30 cellular contexts compared by ENCODE assay signal in the genomic region with DNA sequence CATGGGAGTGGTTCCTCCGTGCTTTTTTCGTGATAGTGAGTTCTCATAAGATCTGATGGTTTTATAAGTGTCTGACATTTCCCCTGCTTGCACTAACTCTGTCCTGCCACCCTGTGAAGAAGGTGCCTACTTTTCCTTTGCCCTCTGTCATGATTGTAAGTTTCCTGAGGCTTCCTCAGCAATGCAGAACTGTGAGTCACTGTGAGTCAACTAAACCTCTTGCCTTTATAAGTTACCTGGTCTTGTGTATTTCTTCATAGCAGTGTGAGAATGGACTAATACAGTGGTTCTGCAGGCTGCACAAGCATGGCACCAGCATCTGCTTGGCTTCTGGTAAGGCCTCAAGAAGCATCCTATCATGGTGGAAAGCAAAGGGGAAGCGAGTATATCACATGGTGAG.
"Had no signal": no experiment of that assay in that cellular context is flagged by ENCODE, and none has a peak within 500 bp of the region (broad histone marks: within the 10 kb centered on the region; RNA-seq: fewer than 3 reads in every experiment).

No MANE protein-coding gene starts in this region.

- H3K27ac ChIP-seq: ascending aorta, epithelial cell of prostate, esophagus squamous epithelium, gastroesophageal sphincter, heart right ventricle had no signal

- H3K27ac Mint-ChIP-seq: activated CD4-positive, alpha-beta memory T cell treated with anti-CD3 and anti-CD28 coated beads for 36 hours; activated CD4-positive, alpha-beta T cell treated with anti-CD3 and anti-CD28 coated beads for 36 hours; activated CD4-positive, alpha-beta T cell treated with anti-CD3 and anti-CD28 coated beads, Interleukin-2, amount 10 ng/mL, durations not matched to agents 24 days and 14 days; activated CD8-positive, alpha-beta memory T cell treated with anti-CD3 and anti-CD28 coated beads, Interleukin-2, amount 10 ng/mL, durations not matched to agents 7 days and 5 days; activated CD8-positive, alpha-beta T cell treated with anti-CD3 and anti-CD28 coated beads, Interleukin-2, amount 10 ng/mL, durations not matched to agents 7 days and 5 days; activated naive CD4-positive, alpha-beta T cell treated with anti-CD3 and anti-CD28 coated beads for 36 hours; activated naive CD4-positive, alpha-beta T cell treated with anti-CD3 and anti-CD28 coated beads, Interleukin-2, amount 50 U/mL, for 24 hours; activated naive CD8-positive, alpha-beta T cell treated with anti-CD3 and anti-CD28 coated beads for 36 hours; activated naive CD8-positive, alpha-beta T cell treated with anti-CD3 and anti-CD28 coated beads, Interleukin-2, amount 50 U/mL, for 24 hours; activated T-helper 1 cell treated with anti-CD3 and anti-CD28 coated beads, Interleukin-12 subunit alpha, Interleukin-12 subunit beta, Interleukin-2, Interleukin-4 antibody, amounts not matched to agents 30 ng/mL and 10 ng/mL and 1 ng/mL, durations not matched to agents 14 hours and 24 hours and 36 hours; activated T-helper 2 cell treated with anti-CD3 and anti-CD28 coated beads, Interferon-gamma antibody, Interleukin-2, Interleukin-4, amounts not matched to agents 10 μg/mL and 5 μg/mL and 100 μg/mL, durations not matched to agents 14 hours and 24 hours and 36 hours; effector memory CD8-positive, alpha-beta T cell had no signal

- H3K4me3 Mint-ChIP-seq: activated CD4-positive, alpha-beta memory T cell treated with anti-CD3 and anti-CD28 coated beads for 36 hours; activated CD4-positive, alpha-beta T cell treated with anti-CD3 and anti-CD28 coated beads for 36 hours; activated CD4-positive, alpha-beta T cell treated with anti-CD3 and anti-CD28 coated beads, Interleukin-2, amount 10 ng/mL, durations not matched to agents 24 days and 14 days; activated CD8-positive, alpha-beta memory T cell treated with anti-CD3 and anti-CD28 coated beads, Interleukin-2, amount 10 ng/mL, durations not matched to agents 7 days and 5 days; activated CD8-positive, alpha-beta T cell treated with anti-CD3 and anti-CD28 coated beads, Interleukin-2, amount 10 ng/mL, durations not matched to agents 7 days and 5 days; activated naive CD4-positive, alpha-beta T cell treated with anti-CD3 and anti-CD28 coated beads for 36 hours; activated naive CD4-positive, alpha-beta T cell treated with anti-CD3 and anti-CD28 coated beads, Interleukin-2, amount 50 U/mL, for 24 hours; activated naive CD8-positive, alpha-beta T cell treated with anti-CD3 and anti-CD28 coated beads for 36 hours; activated naive CD8-positive, alpha-beta T cell treated with anti-CD3 and anti-CD28 coated beads, Interleukin-2, amount 50 U/mL, for 24 hours; activated T-helper 1 cell treated with anti-CD3 and anti-CD28 coated beads, Interleukin-12 subunit alpha, Interleukin-12 subunit beta, Interleukin-2, Interleukin-4 antibody, amounts not matched to agents 30 ng/mL and 10 ng/mL and 1 ng/mL, durations not matched to agents 14 hours and 24 hours and 36 hours; brain; effector memory CD8-positive, alpha-beta T cell had no signal

- H3K9me3 ChIP-seq: ascending aorta, esophagus squamous epithelium had no signal

- H3K27me3 ChIP-seq: ascending aorta, esophagus squamous epithelium, gastroesophageal sphincter, heart right ventricle had no signal

- H3K4me1 ChIP-seq: ascending aorta, esophagus squamous epithelium, gastroesophageal sphincter, heart right ventricle had no signal

- DNase-seq: activated CD4-positive, alpha-beta memory T cell treated with anti-CD3 and anti-CD28 coated beads for 36 hours; activated CD4-positive, alpha-beta T cell treated with anti-CD3 and anti-CD28 coated beads for 36 hours; activated CD4-positive, alpha-beta T cell treated with anti-CD3 and anti-CD28 coated beads, Interleukin-2, amount 10 ng/mL, durations not matched to agents 24 days and 14 days; activated CD4-positive, CD25-positive, alpha-beta regulatory T cell; activated CD4-positive, CD25-positive, alpha-beta regulatory T cell treated with anti-CD3 and anti-CD28 coated beads, Interleukin-2, amount 50 U/mL, for 72 hours; activated CD8-positive, alpha-beta memory T cell treated with anti-CD3 and anti-CD28 coated beads, Interleukin-2, amount 10 ng/mL, durations not matched to agents 7 days and 5 days; activated CD8-positive, alpha-beta memory T cell treated with anti-CD3 and anti-CD28 coated beads, Interleukin-2, amount 50 U/mL, for 4 hours; activated CD8-positive, alpha-beta T cell treated with anti-CD3 and anti-CD28 coated beads, Interleukin-2, amount 10 ng/mL, durations not matched to agents 7 days and 5 days; activated effector memory CD4-positive, alpha-beta T cell treated with anti-CD3 and anti-CD28 coated beads, Interleukin-2, amount 50 U/mL, for 16 hours; activated naive CD4-positive, alpha-beta T cell treated with anti-CD3 and anti-CD28 coated beads for 36 hours; activated naive CD8-positive, alpha-beta T cell treated with anti-CD3 and anti-CD28 coated beads for 36 hours; activated naive CD8-positive, alpha-beta T cell treated with anti-CD3 and anti-CD28 coated beads, Interleukin-2, amount 50 U/mL, for 24 hours; activated T-cell treated with anti-CD3 and anti-CD28 coated beads, Interleukin-2, amount 50 U/mL, for 1 hour; activated T-cell treated with anti-CD3 and anti-CD28 coated beads, Interleukin-2, amount 50 U/mL, for 48 hours; caudate nucleus; cortex of kidney; dermis blood vessel endothelial cell; effector CD4-positive, alpha-beta T cell; effector memory CD8-positive, alpha-beta T cell; esophagus squamous epithelium; foreskin melanocyte; heart right ventricle; T-helper 2 cell had no signal

- H3K4me3 ChIP-seq: ascending aorta, esophagus squamous epithelium, gastroesophageal sphincter, heart right ventricle had no signal

- ATAC-seq: activated CD4-positive, alpha-beta T cell treated with anti-CD3 and anti-CD28 coated beads for 36 hours; activated CD8-positive, alpha-beta memory T cell treated with anti-CD3 and anti-CD28 coated beads, Interleukin-2, amount 10 ng/mL, durations not matched to agents 7 days and 5 days; activated CD8-positive, alpha-beta T cell treated with anti-CD3 and anti-CD28 coated beads, Interleukin-2, amount 10 ng/mL, durations not matched to agents 7 days and 5 days; activated naive CD8-positive, alpha-beta T cell treated with anti-CD3 and anti-CD28 coated beads, Interleukin-2, amount 50 U/mL, for 24 hours; effector memory CD8-positive, alpha-beta T cell; gastroesophageal sphincter; heart right ventricle had no signal

- H3K36me3 Mint-ChIP-seq: activated CD4-positive, alpha-beta memory T cell treated with anti-CD3 and anti-CD28 coated beads for 36 hours; activated CD8-positive, alpha-beta memory T cell treated with anti-CD3 and anti-CD28 coated beads, Interleukin-2, amount 10 ng/mL, durations not matched to agents 7 days and 5 days; activated naive CD4-positive, alpha-beta T cell treated with anti-CD3 and anti-CD28 coated beads, Interleukin-2, amount 50 U/mL, for 24 hours; brain had no signal

- H3K36me3 ChIP-seq: ascending aorta, esophagus squamous epithelium, gastroesophageal sphincter, heart right ventricle had no signal

- H3K27me3 Mint-ChIP-seq: activated CD4-positive, alpha-beta memory T cell treated with anti-CD3 and anti-CD28 coated beads for 36 hours; activated CD4-positive, alpha-beta T cell treated with anti-CD3 and anti-CD28 coated beads for 36 hours; activated CD4-positive, alpha-beta T cell treated with anti-CD3 and anti-CD28 coated beads, Interleukin-2, amount 10 ng/mL, durations not matched to agents 24 days and 14 days; activated CD8-positive, alpha-beta memory T cell treated with anti-CD3 and anti-CD28 coated beads, Interleukin-2, amount 10 ng/mL, durations not matched to agents 7 days and 5 days; activated naive CD8-positive, alpha-beta T cell treated with anti-CD3 and anti-CD28 coated beads for 36 hours; activated naive CD8-positive, alpha-beta T cell treated with anti-CD3 and anti-CD28 coated beads, Interleukin-2, amount 50 U/mL, for 24 hours; effector memory CD8-positive, alpha-beta T cell had no signal

- H3K4me1 Mint-ChIP-seq: activated CD4-positive, alpha-beta T cell treated with anti-CD3 and anti-CD28 coated beads for 36 hours; activated CD4-positive, alpha-beta T cell treated with anti-CD3 and anti-CD28 coated beads, Interleukin-2, amount 10 ng/mL, durations not matched to agents 24 days and 14 days; activated CD8-positive, alpha-beta memory T cell treated with anti-CD3 and anti-CD28 coated beads, Interleukin-2, amount 10 ng/mL, durations not matched to agents 7 days and 5 days; activated naive CD4-positive, alpha-beta T cell treated with anti-CD3 and anti-CD28 coated beads, Interleukin-2, amount 50 U/mL, for 24 hours; activated naive CD8-positive, alpha-beta T cell treated with anti-CD3 and anti-CD28 coated beads for 36 hours; activated naive CD8-positive, alpha-beta T cell treated with anti-CD3 and anti-CD28 coated beads, Interleukin-2, amount 50 U/mL, for 24 hours had no signal
